ENCODE assay signal across 8 cellular contexts in genomic region chr9:92790542-92791527, GRCh38. TPM values are rescaled to one million over a fixed set of nuclear protein-coding genes. Genes with fewer than 3 reads are reported as not detected.
DNase-seq lines count a peak whose midpoint lies in the region; ATAC-seq and TF ChIP-seq lines count a peak whose summit lies in the region.

No MANE protein-coding gene starts in this region.

- no peak overlapping the region for H2AFZ ChIP-seq in SU-DHL-6 (ENCODE audit: low read depth, low read length, severe bottlenecking)

- H3K36me3 ChIP-seq in SU-DHL-6 (ENCODE audit: low read length), result no peaks in the 10 kb centered on the region
- no peaks in the 10 kb centered on the region for H3K36me3 ChIP-seq in prostate gland

- peaks cover 3 to 7% of the 10 kb centered on the region in 2 donors for H3K9me3 Mint-ChIP-seq in activated naive CD4-positive, alpha-beta T cell treated with anti-CD3 and anti-CD28 coated beads, Interleukin-2, amount 50 U/mL, for 72 hours

- H3K79me2 ChIP-seq in SU-DHL-6 (ENCODE audit: insufficient read depth, low read length), result no peaks in the 10 kb centered on the region

- H3K9me3 ChIP-seq in SU-DHL-6 (ENCODE audit: insufficient read depth, low read length), result no peaks in the 10 kb centered on the region
- no peaks in the 10 kb centered on the region for H3K9me3 ChIP-seq in prostate gland

- H3K27me3 ChIP-seq in SU-DHL-6 (ENCODE audit: low read length) (no peaks in the 10 kb centered on the region), prostate gland (replicated peaks; ENCODE audit: insufficient read depth) (no peaks in the 10 kb centered on the region)

- no peak overlapping the region for H3K9ac ChIP-seq in SU-DHL-6 (ENCODE audit: low read length)

- H3K27ac Mint-ChIP-seq in activated naive CD4-positive, alpha-beta T cell treated with anti-CD3 and anti-CD28 coated beads, Interleukin-2, amount 50 U/mL, for 72 hours, result peak overlapping the region; percentile 67 to 91

- H3K4me3 ChIP-seq in AG10803 (ENCODE audit: low read length), result no peak overlapping the region
- H3K4me3 ChIP-seq in SU-DHL-6 (ENCODE audit: insufficient read depth, low read length, poor library complexity, severe bottlenecking), result no peak overlapping the region
- H3K4me3 ChIP-seq in prostate gland, result no peak overlapping the region

- no peaks in the 10 kb centered on the region for H4K20me1 ChIP-seq in SU-DHL-6 (ENCODE audit: low read depth, low read length)

- TF ChIP-seq POLR2A in prostate gland (IDR thresholded peaks at IDR 0.05), result no peak

- no peaks in the 10 kb centered on the region for H3K4me1 ChIP-seq in prostate gland (replicated peaks)

- no peak overlapping the region for H3K4me2 ChIP-seq in SU-DHL-6 (ENCODE audit: low read depth, low read length, poor library complexity, severe bottlenecking)

- DNase-seq in AG10803 (ENCODE audit: low read depth) (peak; percentile 66), GM19238 (ENCODE audit: insufficient read length, low spot score) (peak; percentile 52), MV-4-11 (lab: John Stamatoyannopoulos, UW) (peak; percentile 64), Right ventricle myocardium inferior (ENCODE audit: missing footprints) (peak; percentile 72), prostate gland (ENCODE audit: low spot score) (peak; percentile 77)
- DNase-seq in activated naive CD4-positive, alpha-beta T cell treated with anti-CD3 and anti-CD28 coated beads, Interleukin-2, amount 50 U/mL, for 72 hours (ENCODE audit: low spot score in 2 of 2), result peak in 1 of 2 donors; percentile 72

- peak; percentile 78 to 84 for ATAC-seq in activated naive CD4-positive, alpha-beta T cell treated with anti-CD3 and anti-CD28 coated beads, Interleukin-2, amount 50 U/mL, for 72 hours
- ATAC-seq in Right ventricle myocardium inferior (peak; percentile 94), GM18858 (IDR thresholded peaks at IDR 0.05; ENCODE audit: unreplicated experiment) (no peak)

- peaks cover 3 to 9% of the 10 kb centered on the region in 2 donors for H3K36me3 Mint-ChIP-seq in activated naive CD4-positive, alpha-beta T cell treated with anti-CD3 and anti-CD28 coated beads, Interleukin-2, amount 50 U/mL, for 72 hours

- H3K27ac ChIP-seq in SU-DHL-6 (ENCODE audit: low read depth, low read length) (no peak overlapping the region), prostate gland (no peak overlapping the region)

- intact Hi-C loops in Right ventricle myocardium inferior (cut with DNase I), result loop anchor here (1.0 to 10.0 kb wide), 3 partner anchors 26 to 656 kb away; partner anchors contain the start of gene BICD2
- intact Hi-C loops in prostate gland (cut with DNase I), result loop anchor here (1.0 kb wide), 1 partner anchor 74 kb away; no protein-coding TSS in a partner anchor

- 43% methylated on average over 13 of the region's 13 CpGs for WGBS in prostate gland

- TF ChIP-seq CTCF in AG10803 (conservative IDR thresholded peaks at IDR 0.05; ENCODE audit: low read length) (peak; percentile 91), SU-DHL-6 (IDR thresholded peaks at IDR 0.05; ENCODE audit: insufficient read depth, low read length, poor library complexity, severe bottlenecking) (peak; percentile 77), prostate gland (IDR thresholded peaks at IDR 0.05) (peak; percentile 61 to 90 (median 82))

- H3F3A ChIP-seq in SU-DHL-6 (ENCODE audit: insufficient read depth), result no peaks in the 10 kb centered on the region

- no peaks in the 10 kb centered on the region for H3K9me2 ChIP-seq in SU-DHL-6 (replicated peaks; ENCODE audit: insufficient read depth, low read length)

RNA-seq across cellular contexts. Expression of gene BICD2, which starts 26.2 kb away (rescaled TPM):
- 10 to 100 TPM; 15.0 to 15.3 TPM for total RNA-seq in activated naive CD4-positive, alpha-beta T cell treated with anti-CD3 and anti-CD28 coated beads, Interleukin-2, amount 50 U/mL, for 72 hours
- total RNA-seq in Right ventricle myocardium inferior (33.8 TPM), prostate gland (10 to 100 TPM; 22.2 to 48.3 TPM)
